In genomic region chr21:45373991-45374816, GRCh38 we compare ENCODE assay signal across 16 cellular contexts. TPM values are rescaled to one million over a fixed set of nuclear protein-coding genes. Genes with fewer than 3 reads are reported as not detected.
DNase-seq lines count a peak whose midpoint lies in the region; ATAC-seq lines count a peak whose summit lies in the region.
"Had no signal": no experiment of that assay in that cellular context is flagged by ENCODE, and none has a peak within 500 bp of the region (broad histone marks: within the 10 kb centered on the region; RNA-seq: fewer than 3 reads in every experiment).

No MANE protein-coding gene starts in this region.

- intact Hi-C loops in Right ventricle myocardium superior (cut with DNase I) (no loop called here), cardiac septum (cut with DNase I) (no loop called here), right cardiac atrium (cut with DNase I) (no loop called here)

- no peak overlapping the region for H2AFZ ChIP-seq in neuronal stem cell (ENCODE audit: low read length)

- DNase-seq in Right ventricle myocardium superior (peak; percentile 30), cardiac septum (ENCODE audit: low spot score) (no peak), right cardiac atrium (peak; percentile 16 to 58 (median 54)), neuronal stem cell (ENCODE audit: low spot score) (no peak), Ammon's horn (ENCODE audit: low spot score) (no peak), GOT3 (lab: John Stamatoyannopoulos, UW) (no peak), NCI-H524 treated with DMSO at 0.1 percent for 48 hours (lab: John Stamatoyannopoulos, UW) (no peak)
- no peak for DNase-seq in stimulated activated CD4-positive, alpha-beta T cell treated with anti-CD3 and anti-CD28 coated beads, Interleukin-12 subunit alpha, Interleukin-12 subunit beta, amount 100 ng/mL, for 4 hours
- DNase-seq: 8988T; COR-L47; NCI-H1436 treated with DMSO at 0.1 percent for 48 hours; NCI-H2081 treated with DMSO at 0.1 percent for 48 hours; NCI-H345; NCI-H69; NK-92 treated with Interleukin-12 subunit alpha and Interleukin-12 subunit beta, amount 100 ng/mL, for 24 hours had no signal

- H3K4ac ChIP-seq in neuronal stem cell (ENCODE audit: low read length) = no peak overlapping the region

- no peak overlapping the region for H3K4me3 ChIP-seq in right cardiac atrium (ENCODE audit: low read length)
- H3K4me3 ChIP-seq in neuronal stem cell (ENCODE audit: low read length in 2 of 2) = no peak overlapping the region
- H3K4me3 ChIP-seq: HAP-1 had no signal

- H3K4me1 ChIP-seq in right cardiac atrium (ENCODE audit: control insufficient read depth, insufficient read depth, low read length) (no peaks in the 10 kb centered on the region), neuronal stem cell (ENCODE audit: control insufficient read depth in 2 of 2, insufficient read depth in 1 of 2, low read depth in 1 of 2, low read length in 2 of 2) (peaks cover 4 to 9% of the 10 kb centered on the region in 2 donors)

- H3K27ac ChIP-seq in right cardiac atrium (ENCODE audit: low read length) (no peak overlapping the region), neuronal stem cell (replicated peaks; ENCODE audit: low read length) (no peak overlapping the region)

- H3K9me3 ChIP-seq in right cardiac atrium (ENCODE audit: control insufficient read depth, low read length) (no peaks in the 10 kb centered on the region), neuronal stem cell (replicated peaks in 1 of 2; ENCODE audit: control insufficient read depth in 2 of 2, insufficient read depth in 1 of 2, low read depth in 1 of 2, low read length in 2 of 2) (peaks cover 9 to 20% of the 10 kb centered on the region in 2 donors)

- no peak overlapping the region for H4K91ac ChIP-seq in neuronal stem cell (ENCODE audit: low read depth, low read length, poor library complexity)

- H2AK5ac ChIP-seq in neuronal stem cell (ENCODE audit: low read depth, low read length) = peak overlapping the region; percentile 70

- no peak overlapping the region for H2BK5ac ChIP-seq in neuronal stem cell (ENCODE audit: low read length)

- H2BK15ac ChIP-seq in neuronal stem cell (ENCODE audit: low read length) = no peak overlapping the region

- H3K27me3 ChIP-seq in right cardiac atrium (ENCODE audit: control insufficient read depth, insufficient read depth) (no peaks in the 10 kb centered on the region), neuronal stem cell (ENCODE audit: control insufficient read depth in 3 of 3, insufficient read depth in 3 of 3, low read depth in 1 of 3, low read length in 3 of 3) (peaks cover 0 to 50% (median 5%) of the 10 kb centered on the region in 3 experiments)

- peak overlapping the region; percentile 21 for H3K14ac ChIP-seq in neuronal stem cell (ENCODE audit: low read length)

- no peak overlapping the region for H4K8ac ChIP-seq in neuronal stem cell (ENCODE audit: low read depth, low read length)

- no peak overlapping the region for H3K23ac ChIP-seq in neuronal stem cell (ENCODE audit: low read depth, low read length, poor library complexity)

- H2BK120ac ChIP-seq in neuronal stem cell (ENCODE audit: low read depth, low read length) = peak overlapping the region; percentile 5

- no peaks in the 10 kb centered on the region for H3K36me3 ChIP-seq in neuronal stem cell (replicated peaks in 1 of 2; ENCODE audit: control insufficient read depth in 2 of 2, insufficient read depth in 2 of 2, low read length in 2 of 2)
- H3K36me3 ChIP-seq: HAP-1 had no signal

- WGBS in right cardiac atrium = 73% methylated on average over 15 of the region's 15 CpGs
- WGBS in neuronal stem cell (ENCODE audit: extremely low coverage in 2 of 2, insufficient read length in 2 of 2, insufficient replicate concordance in 1 of 2), 2 donors = no CpG with 5 or more reads among the region's 15 CpGs

- no peaks in the 10 kb centered on the region for H3K79me1 ChIP-seq in neuronal stem cell (ENCODE audit: low read depth, low read length)

- H3K18ac ChIP-seq in neuronal stem cell (ENCODE audit: low read length) = no peak overlapping the region

- no peak for ATAC-seq in Right ventricle myocardium superior (ENCODE audit: poor library complexity)
- ATAC-seq in right cardiac atrium = peak in 1 of 2 donors; percentile 34

- no peak overlapping the region for H2BK12ac ChIP-seq in neuronal stem cell (ENCODE audit: low read length)

- no peak overlapping the region for H3K4me2 ChIP-seq in neuronal stem cell (ENCODE audit: insufficient read depth, low read length, poor library complexity, severe bottlenecking)

- H3K9ac ChIP-seq in neuronal stem cell (ENCODE audit: low read depth, low read length, poor library complexity) = no peak overlapping the region

RNA-seq across cellular contexts. Expression of gene COL18A1, which starts 30.8 kb away (rescaled TPM):
- total RNA-seq in Right ventricle myocardium superior (44.2 TPM), cardiac septum (77.0 TPM), right cardiac atrium (100 to 1,000 TPM in 1 of 4 donors, 10 to 100 TPM in 3; 63.5 to 134 (median 84.6) TPM)
- polyA plus RNA-seq in right cardiac atrium = 52.3 TPM
- 42.5 TPM for polyA plus RNA-seq in neuronal stem cell (2013, experiment 1 of 2)
- polyA plus RNA-seq in neuronal stem cell (2013, experiment 2 of 2) = 42.1 TPM

Comparison
In these comparisons a context has a peak if more than half of its experiments do, and no peak if none do; other contexts are left out.
1. DNase-seq: peak in Right ventricle myocardium superior (single experiment) and right cardiac atrium (3 of 3); none in cardiac septum (single experiment), neuronal stem cell (single experiment), Ammon's horn (single experiment), GOT3 (single experiment), stimulated activated CD4-positive, alpha-beta T cell treated with anti-CD3 and anti-CD28 coated beads, Interleukin-12 subunit alpha, Interleukin-12 subunit beta, amount 100 ng/mL, for 4 hours (single experiment) and NCI-H524 treated with DMSO at 0.1 percent for 48 hours (single experiment).